In the genomic region with DNA sequence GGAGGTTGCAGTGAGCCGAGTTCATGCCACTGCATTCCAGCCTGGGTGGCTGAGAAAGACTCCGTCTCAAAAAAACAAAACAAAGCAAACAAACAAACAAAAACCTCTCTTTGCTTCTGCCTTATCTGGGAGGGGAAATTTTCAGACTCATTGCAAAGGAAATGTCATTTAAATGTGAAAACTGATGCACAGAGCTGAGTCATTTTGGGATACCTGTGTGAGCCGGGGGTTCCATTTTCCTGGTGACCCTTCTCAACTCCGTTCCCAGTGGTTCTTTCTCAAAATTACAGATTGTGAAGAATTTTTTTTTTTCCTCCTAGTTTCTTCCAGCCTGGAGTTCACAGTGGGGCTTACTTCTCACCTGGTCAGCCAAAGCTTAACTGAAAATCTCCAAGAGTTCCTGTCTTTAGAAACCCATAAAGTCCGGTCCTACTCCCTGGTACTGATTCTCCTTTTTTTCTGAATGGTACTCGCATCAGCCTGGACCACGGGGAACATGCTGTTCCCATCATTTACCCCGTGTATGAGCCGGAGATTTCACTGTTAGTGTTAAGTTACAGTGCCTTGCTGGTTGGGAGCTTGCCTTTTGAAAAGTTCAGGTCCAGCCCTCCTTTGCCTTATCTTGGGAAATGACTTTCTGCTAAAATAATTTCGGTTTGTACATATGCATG, we compare ENCODE assay signal across 1 cellular context.
TF ChIP-seq lines count a peak whose summit lies in the region.

No MANE protein-coding gene starts in this region.

TF ChIP-seq in GM23338, 12 proteins besides CTCF, POLR2A, EP300 and RAD21 (continued from another document):
- TF ChIP-seq, protein P1, sequence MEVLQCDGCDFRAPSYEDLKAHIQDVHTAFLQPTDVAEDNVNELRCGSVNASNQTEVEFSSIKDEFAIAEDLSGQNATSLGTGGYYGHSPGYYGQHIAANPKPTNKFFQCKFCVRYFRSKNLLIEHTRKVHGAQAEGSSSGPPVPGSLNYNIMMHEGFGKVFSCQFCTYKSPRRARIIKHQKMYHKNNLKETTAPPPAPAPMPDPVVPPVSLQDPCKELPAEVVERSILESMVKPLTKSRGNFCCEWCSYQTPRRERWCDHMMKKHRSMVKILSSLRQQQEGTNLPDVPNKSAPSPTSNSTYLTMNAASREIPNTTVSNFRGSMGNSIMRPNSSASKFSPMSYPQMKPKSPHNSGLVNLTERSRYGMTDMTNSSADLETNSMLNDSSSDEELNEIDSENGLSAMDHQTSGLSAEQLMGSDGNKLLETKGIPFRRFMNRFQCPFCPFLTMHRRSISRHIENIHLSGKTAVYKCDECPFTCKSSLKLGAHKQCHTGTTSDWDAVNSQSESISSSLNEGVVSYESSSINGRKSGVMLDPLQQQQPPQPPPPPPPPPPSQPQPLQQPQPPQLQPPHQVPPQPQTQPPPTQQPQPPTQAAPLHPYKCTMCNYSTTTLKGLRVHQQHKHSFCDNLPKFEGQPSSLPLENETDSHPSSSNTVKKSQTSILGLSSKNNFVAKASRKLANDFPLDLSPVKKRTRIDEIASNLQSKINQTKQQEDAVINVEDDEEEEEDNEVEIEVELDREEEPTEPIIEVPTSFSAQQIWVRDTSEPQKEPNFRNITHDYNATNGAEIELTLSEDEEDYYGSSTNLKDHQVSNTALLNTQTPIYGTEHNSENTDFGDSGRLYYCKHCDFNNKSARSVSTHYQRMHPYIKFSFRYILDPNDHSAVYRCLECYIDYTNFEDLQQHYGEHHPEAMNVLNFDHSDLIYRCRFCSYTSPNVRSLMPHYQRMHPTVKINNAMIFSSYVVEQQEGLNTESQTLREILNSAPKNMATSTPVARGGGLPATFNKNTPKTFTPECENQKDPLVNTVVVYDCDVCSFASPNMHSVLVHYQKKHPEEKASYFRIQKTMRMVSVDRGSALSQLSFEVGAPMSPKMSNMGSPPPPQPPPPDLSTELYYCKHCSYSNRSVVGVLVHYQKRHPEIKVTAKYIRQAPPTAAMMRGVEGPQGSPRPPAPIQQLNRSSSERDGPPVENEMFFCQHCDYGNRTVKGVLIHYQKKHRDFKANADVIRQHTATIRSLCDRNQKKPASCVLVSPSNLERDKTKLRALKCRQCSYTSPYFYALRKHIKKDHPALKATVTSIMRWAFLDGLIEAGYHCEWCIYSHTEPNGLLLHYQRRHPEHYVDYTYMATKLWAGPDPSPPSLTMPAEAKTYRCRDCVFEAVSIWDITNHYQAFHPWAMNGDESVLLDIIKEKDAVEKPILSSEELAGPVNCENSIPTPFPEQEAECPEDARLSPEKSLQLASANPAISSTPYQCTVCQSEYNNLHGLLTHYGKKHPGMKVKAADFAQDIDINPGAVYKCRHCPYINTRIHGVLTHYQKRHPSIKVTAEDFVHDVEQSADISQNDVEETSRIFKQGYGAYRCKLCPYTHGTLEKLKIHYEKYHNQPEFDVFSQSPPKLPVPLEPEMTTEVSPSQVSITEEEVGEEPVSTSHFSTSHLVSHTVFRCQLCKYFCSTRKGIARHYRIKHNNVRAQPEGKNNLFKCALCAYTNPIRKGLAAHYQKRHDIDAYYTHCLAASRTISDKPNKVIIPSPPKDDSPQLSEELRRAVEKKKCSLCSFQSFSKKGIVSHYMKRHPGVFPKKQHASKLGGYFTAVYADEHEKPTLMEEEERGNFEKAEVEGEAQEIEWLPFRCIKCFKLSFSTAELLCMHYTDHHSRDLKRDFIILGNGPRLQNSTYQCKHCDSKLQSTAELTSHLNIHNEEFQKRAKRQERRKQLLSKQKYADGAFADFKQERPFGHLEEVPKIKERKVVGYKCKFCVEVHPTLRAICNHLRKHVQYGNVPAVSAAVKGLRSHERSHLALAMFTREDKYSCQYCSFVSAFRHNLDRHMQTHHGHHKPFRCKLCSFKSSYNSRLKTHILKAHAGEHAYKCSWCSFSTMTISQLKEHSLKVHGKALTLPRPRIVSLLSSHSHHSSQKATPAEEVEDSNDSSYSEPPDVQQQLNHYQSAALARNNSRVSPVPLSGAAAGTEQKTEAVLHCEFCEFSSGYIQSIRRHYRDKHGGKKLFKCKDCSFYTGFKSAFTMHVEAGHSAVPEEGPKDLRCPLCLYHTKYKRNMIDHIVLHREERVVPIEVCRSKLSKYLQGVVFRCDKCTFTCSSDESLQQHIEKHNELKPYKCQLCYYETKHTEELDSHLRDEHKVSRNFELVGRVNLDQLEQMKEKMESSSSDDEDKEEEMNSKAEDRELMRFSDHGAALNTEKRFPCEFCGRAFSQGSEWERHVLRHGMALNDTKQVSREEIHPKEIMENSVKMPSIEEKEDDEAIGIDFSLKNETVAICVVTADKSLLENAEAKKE (CRISPR knock-in tag; IDR thresholded peaks at IDR 0.05) = no peak
- TF ChIP-seq EZH2 (IDR thresholded peaks at IDR 0.05; ENCODE audit: low read depth, unreplicated experiment) = no peak
- no peak for TF ChIP-seq NANOG (IDR thresholded peaks at IDR 0.05; ENCODE audit: borderline replicate concordance)
- no peak for TF ChIP-seq EZH2phosphoT487 (IDR thresholded peaks at IDR 0.05; ENCODE audit: unreplicated experiment)
- no peak for TF ChIP-seq POLR2AphosphoS5 (IDR thresholded peaks at IDR 0.05; ENCODE audit: low read depth)
- TF ChIP-seq CREB1 (CRISPR knock-in tag; IDR thresholded peaks at IDR 0.05; ENCODE audit: low read depth) = no peak
- TF ChIP-seq, protein P2, sequence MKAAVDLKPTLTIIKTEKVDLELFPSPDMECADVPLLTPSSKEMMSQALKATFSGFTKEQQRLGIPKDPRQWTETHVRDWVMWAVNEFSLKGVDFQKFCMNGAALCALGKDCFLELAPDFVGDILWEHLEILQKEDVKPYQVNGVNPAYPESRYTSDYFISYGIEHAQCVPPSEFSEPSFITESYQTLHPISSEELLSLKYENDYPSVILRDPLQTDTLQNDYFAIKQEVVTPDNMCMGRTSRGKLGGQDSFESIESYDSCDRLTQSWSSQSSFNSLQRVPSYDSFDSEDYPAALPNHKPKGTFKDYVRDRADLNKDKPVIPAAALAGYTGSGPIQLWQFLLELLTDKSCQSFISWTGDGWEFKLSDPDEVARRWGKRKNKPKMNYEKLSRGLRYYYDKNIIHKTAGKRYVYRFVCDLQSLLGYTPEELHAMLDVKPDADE (IDR thresholded peaks at IDR 0.05) = no peak
- no peak for TF ChIP-seq JUNB (IDR thresholded peaks at IDR 0.05; ENCODE audit: unreplicated experiment)
- TF ChIP-seq, protein P3, sequence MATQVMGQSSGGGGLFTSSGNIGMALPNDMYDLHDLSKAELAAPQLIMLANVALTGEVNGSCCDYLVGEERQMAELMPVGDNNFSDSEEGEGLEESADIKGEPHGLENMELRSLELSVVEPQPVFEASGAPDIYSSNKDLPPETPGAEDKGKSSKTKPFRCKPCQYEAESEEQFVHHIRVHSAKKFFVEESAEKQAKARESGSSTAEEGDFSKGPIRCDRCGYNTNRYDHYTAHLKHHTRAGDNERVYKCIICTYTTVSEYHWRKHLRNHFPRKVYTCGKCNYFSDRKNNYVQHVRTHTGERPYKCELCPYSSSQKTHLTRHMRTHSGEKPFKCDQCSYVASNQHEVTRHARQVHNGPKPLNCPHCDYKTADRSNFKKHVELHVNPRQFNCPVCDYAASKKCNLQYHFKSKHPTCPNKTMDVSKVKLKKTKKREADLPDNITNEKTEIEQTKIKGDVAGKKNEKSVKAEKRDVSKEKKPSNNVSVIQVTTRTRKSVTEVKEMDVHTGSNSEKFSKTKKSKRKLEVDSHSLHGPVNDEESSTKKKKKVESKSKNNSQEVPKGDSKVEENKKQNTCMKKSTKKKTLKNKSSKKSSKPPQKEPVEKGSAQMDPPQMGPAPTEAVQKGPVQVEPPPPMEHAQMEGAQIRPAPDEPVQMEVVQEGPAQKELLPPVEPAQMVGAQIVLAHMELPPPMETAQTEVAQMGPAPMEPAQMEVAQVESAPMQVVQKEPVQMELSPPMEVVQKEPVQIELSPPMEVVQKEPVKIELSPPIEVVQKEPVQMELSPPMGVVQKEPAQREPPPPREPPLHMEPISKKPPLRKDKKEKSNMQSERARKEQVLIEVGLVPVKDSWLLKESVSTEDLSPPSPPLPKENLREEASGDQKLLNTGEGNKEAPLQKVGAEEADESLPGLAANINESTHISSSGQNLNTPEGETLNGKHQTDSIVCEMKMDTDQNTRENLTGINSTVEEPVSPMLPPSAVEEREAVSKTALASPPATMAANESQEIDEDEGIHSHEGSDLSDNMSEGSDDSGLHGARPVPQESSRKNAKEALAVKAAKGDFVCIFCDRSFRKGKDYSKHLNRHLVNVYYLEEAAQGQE (IDR thresholded peaks at IDR 0.05; ENCODE audit: unreplicated experiment) = no peak
- TF ChIP-seq STAT1 (IDR thresholded peaks at IDR 0.05; ENCODE audit: unreplicated experiment) = no peak
